ENCODE assay signal across 5 cellular contexts in genomic region chr18:54100466-54100865, GRCh38.
"Had no signal": no experiment of that assay in that cellular context is flagged by ENCODE, and none has a peak within 500 bp of the region (broad histone marks: within the 10 kb centered on the region; RNA-seq: fewer than 3 reads in every experiment).

No MANE protein-coding gene starts in this region.

- ATAC-seq: GM23338, K562 had no signal

- H3K4me3 Mint-ChIP-seq: GM23338, H9 had no signal

- H3K4me3 ChIP-seq: GM23338, K562 had no signal

- H3K4me1 Mint-ChIP-seq: GM23338, H9 had no signal

- DNase-seq: H9, HCEC 1CT, IMR-90 had no signal

- H3K9me3 Mint-ChIP-seq: GM23338 had no signal

- H3K27ac Mint-ChIP-seq: GM23338, H9 had no signal
